ENCODE assay signal across 8 cellular contexts in the genomic region with DNA sequence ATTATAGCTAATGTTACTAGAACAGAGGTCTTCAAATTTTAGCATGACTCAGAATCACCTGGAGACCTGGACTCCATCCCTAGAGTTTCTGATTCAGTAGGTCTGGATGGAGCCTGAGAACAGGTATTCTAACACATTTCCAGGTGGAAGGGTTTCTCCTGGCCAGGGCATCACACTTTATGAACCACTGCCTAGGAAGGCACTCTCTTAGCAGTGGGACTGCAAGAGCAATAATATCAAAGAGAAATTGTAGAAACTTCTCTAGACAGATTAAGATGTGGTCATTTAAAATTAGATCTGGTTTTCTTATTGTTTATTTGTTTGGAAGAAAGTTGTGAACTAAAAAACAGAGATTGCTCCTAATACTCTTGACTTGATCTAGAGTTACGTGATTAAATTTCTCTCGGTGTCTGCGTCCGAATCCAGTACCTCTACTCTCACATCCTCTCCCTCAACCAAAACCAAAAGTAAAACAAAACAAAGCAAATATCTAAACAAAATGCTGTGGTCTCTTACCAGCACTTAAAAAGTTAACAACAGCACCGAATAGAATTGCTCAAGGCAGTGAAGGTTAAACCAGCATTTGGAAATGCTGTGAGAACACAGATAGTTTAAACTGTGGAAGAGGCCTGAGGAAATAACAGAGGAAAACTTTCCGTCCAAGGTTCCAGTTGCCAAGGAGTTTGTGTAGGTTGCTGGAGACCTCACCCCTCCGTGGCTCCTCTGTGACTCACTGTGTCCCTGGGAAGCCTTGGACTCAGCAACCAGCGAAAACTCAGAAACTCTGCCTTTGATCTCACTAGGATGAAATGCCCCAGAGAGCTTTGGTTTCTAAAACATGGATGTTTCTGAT.
DNase-seq lines count a peak whose midpoint lies in the region; FAIRE-seq and TF ChIP-seq lines count a peak whose summit lies in the region.

No MANE protein-coding gene starts in this region.

- FAIRE-seq in GM12891 (lab: Jason Lieb, UNC) = no peak

- H3K36me3 Mint-ChIP-seq in activated T-cell treated with anti-CD3 and anti-CD28 coated beads, Interleukin-2, amount 50 U/mL, for 24 hours (ENCODE audit: low read depth) = no peaks in the 10 kb centered on the region

- DNase-seq in GM12891 (ENCODE audit: insufficient read length, low spot score) (no peak), M059J (ENCODE audit: low read depth) (peak; percentile 93), fibroblast of the conjunctiva (ENCODE audit: low read depth) (peak; percentile 83), pulmonary artery endothelial cell (ENCODE audit: low read depth, low spot score) (peak; percentile 65), iPS-NIHi11 (ENCODE audit: low spot score) (no peak), NCI-H2196 treated with DMSO at 0.1 percent for 48 hours (lab: John Stamatoyannopoulos, UW; ENCODE audit: unreplicated experiment) (no peak)
- DNase-seq in activated T-cell treated with anti-CD3 and anti-CD28 coated beads, Interleukin-2, amount 50 U/mL, for 24 hours = no peak
- DNase-seq in stimulated activated CD4-positive, alpha-beta T cell treated with anti-CD3 and anti-CD28 coated beads, Interleukin-2, amount 100 ng/mL, for 24 hours = no peak

- peaks cover 7% of the 10 kb centered on the region for H3K4me1 Mint-ChIP-seq in activated T-cell treated with anti-CD3 and anti-CD28 coated beads, Interleukin-2, amount 50 U/mL, for 24 hours (ENCODE audit: low read depth)

- H3K27ac Mint-ChIP-seq in activated T-cell treated with anti-CD3 and anti-CD28 coated beads, Interleukin-2, amount 50 U/mL, for 24 hours = no peak overlapping the region

- no peak for TF ChIP-seq POLR2A in GM12891 (IDR thresholded peaks at IDR 0.05; ENCODE audit: low read depth, low read length)

- H3K27me3 Mint-ChIP-seq in activated T-cell treated with anti-CD3 and anti-CD28 coated beads, Interleukin-2, amount 50 U/mL, for 24 hours = peaks cover 20% of the 10 kb centered on the region

- H3K4me3 Mint-ChIP-seq in activated T-cell treated with anti-CD3 and anti-CD28 coated beads, Interleukin-2, amount 50 U/mL, for 24 hours = no peak overlapping the region

- H3K9me3 Mint-ChIP-seq in activated T-cell treated with anti-CD3 and anti-CD28 coated beads, Interleukin-2, amount 50 U/mL, for 24 hours = no peaks in the 10 kb centered on the region

TF ChIP-seq in GM12891, 5 proteins besides CTCF, POLR2A, EP300 and RAD21:
- TF ChIP-seq POLR2AphosphoS5 (IDR thresholded peaks at IDR 0.05; ENCODE audit: low read depth, low read length) (no peak), SPI1 (IDR thresholded peaks at IDR 0.05; ENCODE audit: low read depth, low read length) (peak; percentile 13; the same call in 1 of the 2 replicates)

Comparison
In these comparisons a context has a peak if more than half of its experiments do, and no peak if none do; other contexts are left out.
1. DNase-seq: peak in M059J (single experiment), fibroblast of the conjunctiva (single experiment) and pulmonary artery endothelial cell (single experiment); none in GM12891 (single experiment), activated T-cell treated with anti-CD3 and anti-CD28 coated beads, Interleukin-2, amount 50 U/mL, for 24 hours (single experiment), iPS-NIHi11 (single experiment), stimulated activated CD4-positive, alpha-beta T cell treated with anti-CD3 and anti-CD28 coated beads, Interleukin-2, amount 100 ng/mL, for 24 hours (0 of 2) and NCI-H2196 treated with DMSO at 0.1 percent for 48 hours (single experiment).